In the genomic region with DNA sequence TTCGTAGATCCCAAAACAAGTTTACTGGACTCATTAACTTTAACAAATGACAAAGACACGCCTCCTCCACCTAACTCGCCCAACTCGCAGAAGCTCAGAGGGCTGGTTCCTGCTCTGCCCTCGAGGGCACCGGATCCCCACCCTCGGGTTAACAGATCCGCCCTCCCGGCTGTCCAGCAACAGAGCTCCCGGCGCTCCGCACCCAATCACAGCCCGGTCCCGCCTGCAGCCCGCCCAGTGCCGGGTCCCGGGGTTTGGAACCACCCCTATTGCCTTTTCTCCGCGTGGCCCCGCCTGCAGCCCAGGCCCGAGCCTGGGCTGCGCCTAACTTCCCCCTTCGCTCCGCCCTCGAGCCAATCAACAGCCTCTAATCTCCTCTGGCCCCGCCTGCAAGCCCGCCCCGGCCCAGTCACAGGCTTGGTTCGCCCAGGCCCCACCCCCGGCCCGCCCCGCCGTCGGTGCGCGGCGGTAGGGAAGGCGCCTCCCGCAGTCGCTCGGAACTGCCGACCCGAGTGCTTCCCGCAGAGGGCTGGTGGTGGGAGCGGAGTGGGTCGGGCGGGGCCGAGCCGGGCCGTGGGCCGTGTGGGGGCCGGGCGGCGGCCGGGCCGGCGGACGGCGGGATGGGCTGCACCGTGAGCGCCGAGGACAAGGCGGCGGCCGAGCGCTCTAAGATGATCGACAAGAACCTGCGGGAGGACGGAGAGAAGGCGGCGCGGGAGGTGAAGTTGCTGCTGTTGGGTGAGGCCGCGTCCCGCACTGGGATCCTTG, we compare ENCODE assay signal across 8 cellular contexts. TPM values are rescaled to one million over a fixed set of nuclear protein-coding genes. Genes with fewer than 3 reads are reported as not detected.
DNase-seq lines count a peak whose midpoint lies in the region; ATAC-seq, FAIRE-seq and TF ChIP-seq lines count a peak whose summit lies in the region.

A gene (plus strand): TSS at position 489 of the 768 bp plus-strand sequence. CDS start 132 bp downstream, at position 621.

- FAIRE-seq in colon (lab: Jason Lieb, UNC) = peak; percentile 94

- ATAC-seq in HG03460 (IDR thresholded peaks at IDR 0.05; ENCODE audit: unreplicated experiment) = peak; percentile 91

- H3K4me1 ChIP-seq in BE2C = no peaks in the 10 kb centered on the region

- no peak for TF ChIP-seq CTCF in BE2C (IDR thresholded peaks at IDR 0.05; ENCODE audit: low read depth, low read length)

- DNase-seq in BE2C = peak; percentile 95
- DNase-seq in GM19240 (ENCODE audit: insufficient read length, low spot score) = peak; percentile 96
- peak; percentile 92 to 99 for DNase-seq in NCI-H526 (lab: John Stamatoyannopoulos, UW)
- DNase-seq in activated CD4-positive, alpha-beta T cell treated with anti-CD3 and anti-CD28 coated beads for 48 hours = peak; percentile 99
- DNase-seq in kidney tubule cell (ENCODE audit: low spot score) = peak; percentile 99
- peak; percentile 90 to 99 (median 96) for DNase-seq in stimulated activated CD4-positive, alpha-beta T cell treated with anti-CD3 and anti-CD28 coated beads, Interleukin-1b, Interleukin-23, amount 100 ng/mL, for 24 hours (ENCODE audit: low read depth in 4 of 4, low spot score in 1 of 4)

- peak within 1 kb of the TSS; percentile 66 for H3K4me3 ChIP-seq in BE2C (ENCODE audit: low read depth, low read length)

- H3K9me3 ChIP-seq in BE2C = no peaks in the 10 kb centered on the region

- H3K27me3 ChIP-seq in BE2C = no peaks in the 10 kb centered on the region

- H3K36me3 ChIP-seq in BE2C = no peaks in the 10 kb centered on the region

RNA-seq across cellular contexts. Expression of the gene that starts here (rescaled TPM):
- 107 TPM for polyA plus RNA-seq in BE2C (2012; ENCODE audit: insufficient read depth, insufficient read length, low read depth)

Comparison
In these comparisons a context has a peak if more than half of its experiments do, and no peak if none do; other contexts are left out.
1. Peak in every context shown above with its lines: DNase-seq, ATAC-seq and H3K4me3 ChIP-seq.